ENCODE assay signal across 1 cellular context in the genomic region with DNA sequence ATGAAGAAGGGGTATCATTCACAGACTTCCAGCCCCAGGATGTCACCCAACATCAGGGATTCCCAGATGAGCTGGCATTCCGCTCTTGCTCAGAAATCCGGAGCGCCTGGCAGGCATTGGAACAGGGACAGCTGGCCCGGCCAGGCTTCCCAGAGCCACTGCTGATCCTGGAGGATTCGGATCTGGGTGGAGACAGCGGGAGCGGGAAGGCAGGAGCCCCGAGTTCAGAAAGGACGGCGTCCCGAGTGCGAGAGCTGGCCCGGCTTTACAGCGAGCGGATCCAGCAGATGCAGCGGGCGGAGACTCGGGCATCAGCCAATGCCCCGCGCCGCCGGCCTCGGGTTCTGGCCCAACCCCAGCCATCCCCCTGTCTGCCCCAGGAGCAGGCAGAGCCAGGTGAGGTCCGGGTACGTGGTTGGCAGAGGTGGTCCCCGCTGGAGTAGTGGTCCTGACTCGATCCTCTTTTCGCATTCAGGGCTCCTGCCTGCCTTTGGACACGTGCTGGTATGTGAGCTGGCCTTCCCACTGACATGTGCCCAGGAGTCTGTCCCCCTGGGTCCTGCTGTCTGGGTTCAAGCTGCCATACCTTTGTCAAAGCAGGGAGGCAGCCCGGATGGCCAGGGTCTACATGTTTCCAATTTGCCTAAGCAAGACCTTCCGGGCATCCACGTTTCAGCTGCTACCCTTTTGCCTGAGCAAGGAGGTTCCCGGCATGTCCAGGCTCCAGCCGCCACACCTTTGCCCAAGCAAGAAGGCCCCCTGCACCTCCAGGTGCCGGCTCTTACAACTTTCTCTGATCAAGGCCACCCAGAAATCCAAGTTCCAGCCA.
TF ChIP-seq lines count a peak whose summit lies in the region.

No MANE protein-coding gene starts in this region.

TF ChIP-seq in K562, 482 proteins besides CTCF, POLR2A, EP300 and RAD21:
- TF ChIP-seq RBM34 (IDR thresholded peaks at IDR 0.05; ENCODE audit: borderline replicate concordance, insufficient read depth, low read length) (no peak), HNRNPUL1 (IDR thresholded peaks at IDR 0.05; ENCODE audit: low read length) (no peak), POLR2G (IDR thresholded peaks at IDR 0.05; ENCODE audit: low read depth, low read length) (peak; percentile 42; the same call in 1 of the 2 replicates), POLR3G (IDR thresholded peaks at IDR 0.05; ENCODE audit: extremely low read depth, insufficient read length, insufficient replicate concordance) (no peak), RBFOX2 (IDR thresholded peaks at IDR 0.05; ENCODE audit: low read depth, low read length) (peak; percentile 26; the same call in 1 of the 2 replicates), EWSR1 (IDR thresholded peaks at IDR 0.05; ENCODE audit: borderline replicate concordance, low read depth, partially characterized antibody) (no peak), C11orf30 (IDR thresholded peaks at IDR 0.05; ENCODE audit: low read depth) (no peak), ZNF217 (CRISPR knock-in tag; IDR thresholded peaks at IDR 0.05) (no peak), ZNF77 (CRISPR knock-in tag; IDR thresholded peaks at IDR 0.05) (no peak), STAT5A (IDR thresholded peaks at IDR 0.05; ENCODE audit: borderline replicate concordance, low read length) (no peak)
- TF ChIP-seq, protein P1, sequence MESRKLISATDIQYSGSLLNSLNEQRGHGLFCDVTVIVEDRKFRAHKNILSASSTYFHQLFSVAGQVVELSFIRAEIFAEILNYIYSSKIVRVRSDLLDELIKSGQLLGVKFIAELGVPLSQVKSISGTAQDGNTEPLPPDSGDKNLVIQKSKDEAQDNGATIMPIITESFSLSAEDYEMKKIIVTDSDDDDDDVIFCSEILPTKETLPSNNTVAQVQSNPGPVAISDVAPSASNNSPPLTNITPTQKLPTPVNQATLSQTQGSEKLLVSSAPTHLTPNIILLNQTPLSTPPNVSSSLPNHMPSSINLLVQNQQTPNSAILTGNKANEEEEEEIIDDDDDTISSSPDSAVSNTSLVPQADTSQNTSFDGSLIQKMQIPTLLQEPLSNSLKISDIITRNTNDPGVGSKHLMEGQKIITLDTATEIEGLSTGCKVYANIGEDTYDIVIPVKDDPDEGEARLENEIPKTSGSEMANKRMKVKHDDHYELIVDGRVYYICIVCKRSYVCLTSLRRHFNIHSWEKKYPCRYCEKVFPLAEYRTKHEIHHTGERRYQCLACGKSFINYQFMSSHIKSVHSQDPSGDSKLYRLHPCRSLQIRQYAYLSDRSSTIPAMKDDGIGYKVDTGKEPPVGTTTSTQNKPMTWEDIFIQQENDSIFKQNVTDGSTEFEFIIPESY (CRISPR knock-in tag; IDR thresholded peaks at IDR 0.05): no peak
- TF ChIP-seq, protein P2, sequence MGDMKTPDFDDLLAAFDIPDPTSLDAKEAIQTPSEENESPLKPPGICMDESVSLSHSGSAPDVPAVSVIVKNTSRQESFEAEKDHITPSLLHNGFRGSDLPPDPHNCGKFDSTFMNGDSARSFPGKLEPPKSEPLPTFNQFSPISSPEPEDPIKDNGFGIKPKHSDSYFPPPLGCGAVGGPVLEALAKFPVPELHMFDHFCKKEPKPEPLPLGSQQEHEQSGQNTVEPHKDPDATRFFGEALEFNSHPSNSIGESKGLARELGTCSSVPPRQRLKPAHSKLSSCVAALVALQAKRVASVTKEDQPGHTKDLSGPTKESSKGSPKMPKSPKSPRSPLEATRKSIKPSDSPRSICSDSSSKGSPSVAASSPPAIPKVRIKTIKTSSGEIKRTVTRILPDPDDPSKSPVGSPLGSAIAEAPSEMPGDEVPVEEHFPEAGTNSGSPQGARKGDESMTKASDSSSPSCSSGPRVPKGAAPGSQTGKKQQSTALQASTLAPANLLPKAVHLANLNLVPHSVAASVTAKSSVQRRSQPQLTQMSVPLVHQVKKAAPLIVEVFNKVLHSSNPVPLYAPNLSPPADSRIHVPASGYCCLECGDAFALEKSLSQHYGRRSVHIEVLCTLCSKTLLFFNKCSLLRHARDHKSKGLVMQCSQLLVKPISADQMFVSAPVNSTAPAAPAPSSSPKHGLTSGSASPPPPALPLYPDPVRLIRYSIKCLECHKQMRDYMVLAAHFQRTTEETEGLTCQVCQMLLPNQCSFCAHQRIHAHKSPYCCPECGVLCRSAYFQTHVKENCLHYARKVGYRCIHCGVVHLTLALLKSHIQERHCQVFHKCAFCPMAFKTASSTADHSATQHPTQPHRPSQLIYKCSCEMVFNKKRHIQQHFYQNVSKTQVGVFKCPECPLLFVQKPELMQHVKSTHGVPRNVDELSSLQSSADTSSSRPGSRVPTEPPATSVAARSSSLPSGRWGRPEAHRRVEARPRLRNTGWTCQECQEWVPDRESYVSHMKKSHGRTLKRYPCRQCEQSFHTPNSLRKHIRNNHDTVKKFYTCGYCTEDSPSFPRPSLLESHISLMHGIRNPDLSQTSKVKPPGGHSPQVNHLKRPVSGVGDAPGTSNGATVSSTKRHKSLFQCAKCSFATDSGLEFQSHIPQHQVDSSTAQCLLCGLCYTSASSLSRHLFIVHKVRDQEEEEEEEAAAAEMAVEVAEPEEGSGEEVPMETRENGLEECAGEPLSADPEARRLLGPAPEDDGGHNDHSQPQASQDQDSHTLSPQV (IDR thresholded peaks at IDR 0.05): no peak
- TF ChIP-seq, protein P3, sequence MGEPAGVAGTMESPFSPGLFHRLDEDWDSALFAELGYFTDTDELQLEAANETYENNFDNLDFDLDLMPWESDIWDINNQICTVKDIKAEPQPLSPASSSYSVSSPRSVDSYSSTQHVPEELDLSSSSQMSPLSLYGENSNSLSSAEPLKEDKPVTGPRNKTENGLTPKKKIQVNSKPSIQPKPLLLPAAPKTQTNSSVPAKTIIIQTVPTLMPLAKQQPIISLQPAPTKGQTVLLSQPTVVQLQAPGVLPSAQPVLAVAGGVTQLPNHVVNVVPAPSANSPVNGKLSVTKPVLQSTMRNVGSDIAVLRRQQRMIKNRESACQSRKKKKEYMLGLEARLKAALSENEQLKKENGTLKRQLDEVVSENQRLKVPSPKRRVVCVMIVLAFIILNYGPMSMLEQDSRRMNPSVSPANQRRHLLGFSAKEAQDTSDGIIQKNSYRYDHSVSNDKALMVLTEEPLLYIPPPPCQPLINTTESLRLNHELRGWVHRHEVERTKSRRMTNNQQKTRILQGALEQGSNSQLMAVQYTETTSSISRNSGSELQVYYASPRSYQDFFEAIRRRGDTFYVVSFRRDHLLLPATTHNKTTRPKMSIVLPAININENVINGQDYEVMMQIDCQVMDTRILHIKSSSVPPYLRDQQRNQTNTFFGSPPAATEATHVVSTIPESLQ (CRISPR knock-in tag; IDR thresholded peaks at IDR 0.05): no peak
TF ChIP-seq in K562: peak in this region for 2.
